In genomic region chr14:65433157-65433556, GRCh38 we compare ENCODE assay signal across 18 cellular contexts. TPM values are rescaled to one million over a fixed set of nuclear protein-coding genes. Genes with fewer than 3 reads are reported as not detected.
A peak's percentile ranks its signal among the peaks of the same experiment; 100 is the strongest.
DNase-seq lines count a peak whose midpoint lies in the region; ATAC-seq lines count a peak whose summit lies in the region.
"Had no signal": no experiment of that assay in that cellular context is flagged by ENCODE, and none has a peak within 500 bp of the region (broad histone marks: within the 10 kb centered on the region; RNA-seq: fewer than 3 reads in every experiment).

No MANE protein-coding gene starts in this region.

- ATAC-seq in activated CD4-positive, alpha-beta T cell treated with anti-CD3 and anti-CD28 coated beads for 36 hours = peak; percentile 74
- peak; percentile 42 for ATAC-seq in HG02610 (IDR thresholded peaks at IDR 0.05; ENCODE audit: unreplicated experiment)
- ATAC-seq in left colon = no peak
- ATAC-seq in naive thymus-derived CD4-positive, alpha-beta T cell = no peak
- ATAC-seq: esophagus mucosa had no signal

- CTCF ChIA-PET in activated CD4-positive, alpha-beta T cell treated with anti-CD3 and anti-CD28 coated beads for 36 hours (lab: Charles Lee) = interaction anchor here (0.6 to 1.3 kb wide), 3 partner anchors 18 to 214 kb away, joined by 3 to 6 read pairs (median 3); no protein-coding TSS in a partner anchor
- CTCF ChIA-PET in activated CD4-positive, alpha-beta T cell treated with anti-CD3 and anti-CD28 coated beads, Interleukin-2, amount 10 ng/mL, durations not matched to agents 7 days and 5 days (lab: Charles Lee) = interaction anchor here (0.8 to 0.9 kb wide), 2 partner anchors 19 to 44 kb away, joined by 3 read pairs; no protein-coding TSS in a partner anchor
- CTCF ChIA-PET in naive thymus-derived CD4-positive, alpha-beta T cell (lab: Charles Lee) = interaction anchor here (0.6 kb wide), 1 partner anchor 1123 kb away, joined by 3 read pairs; no protein-coding TSS in a partner anchor

- H2BK12ac ChIP-seq in trophoblast cell (ENCODE audit: low read length) = peak overlapping the region; percentile 54

- peaks cover 9% of the 10 kb centered on the region for H3K79me2 ChIP-seq in trophoblast cell (ENCODE audit: control insufficient read depth, insufficient read depth, low read length, poor library complexity)

- H3K27ac ChIP-seq in trophoblast cell (ENCODE audit: low read depth, low read length) = peak overlapping the region; percentile 100
- no peak overlapping the region for H3K27ac ChIP-seq in naive thymus-derived CD4-positive, alpha-beta T cell (ENCODE audit: low read depth, low read length)
- H3K27ac ChIP-seq: coronary artery, prostate gland, suprapubic skin had no signal

- intact Hi-C loops in activated CD4-positive, alpha-beta T cell treated with anti-CD3 and anti-CD28 coated beads for 36 hours (cut with DNase I, micrococcal nuclease) = no loop called here
- intact Hi-C loops in head of caudate nucleus (cut with DNase I) = no loop called here
- intact Hi-C loops in left colon (cut with DNase I, micrococcal nuclease) = no loop called here
- intact Hi-C loops in naive thymus-derived CD4-positive, alpha-beta T cell (cut with micrococcal nuclease) = no loop called here

- H2BK5ac ChIP-seq in trophoblast cell (ENCODE audit: low read depth, low read length, poor library complexity) = peak overlapping the region; percentile 53

- WGBS in trophoblast cell (ENCODE audit: extremely low coverage, insufficient coverage, insufficient read length) = no CpG with 5 or more reads among the region's 2 CpGs

- H3K9ac ChIP-seq in adipocyte (ENCODE audit: low read length) (no peak overlapping the region), trophoblast cell (ENCODE audit: low read length) (no peak overlapping the region)

- H3K36me3 Mint-ChIP-seq in activated CD4-positive, alpha-beta T cell treated with anti-CD3 and anti-CD28 coated beads for 36 hours (ENCODE audit: low read depth) = peaks cover 18% of the 10 kb centered on the region
- H3K36me3 Mint-ChIP-seq in activated CD4-positive, alpha-beta T cell treated with anti-CD3 and anti-CD28 coated beads, Interleukin-2, amount 10 ng/mL, durations not matched to agents 7 days and 5 days (ENCODE audit: low read depth) = peaks cover 52% of the 10 kb centered on the region
- peaks cover 6 to 44% (median 36%) of the 10 kb centered on the region in 5 donors for H3K36me3 Mint-ChIP-seq in naive thymus-derived CD4-positive, alpha-beta T cell

- no peak overlapping the region for H2AFZ ChIP-seq in trophoblast cell (ENCODE audit: insufficient read depth, low read length, poor library complexity)

- H3K79me1 ChIP-seq in trophoblast cell (ENCODE audit: low read length) = peaks cover 31% of the 10 kb centered on the region

- H3K36me3 ChIP-seq in adipocyte (ENCODE audit: control insufficient read depth, insufficient read depth, low read length, severe bottlenecking) = no peaks in the 10 kb centered on the region
- peaks cover 0 to 5% of the 10 kb centered on the region in 2 experiments for H3K36me3 ChIP-seq in trophoblast cell (ENCODE audit: control insufficient read depth in 1 of 2, insufficient read depth in 2 of 2, low read length in 2 of 2)
- peaks cover 0 to 9% (median under 1%) of the 10 kb centered on the region in 3 experiments for H3K36me3 ChIP-seq in naive thymus-derived CD4-positive, alpha-beta T cell (ENCODE audit: control insufficient read depth in 2 of 3, insufficient read depth in 3 of 3, low read length in 3 of 3)
- H3K36me3 ChIP-seq: prostate gland had no signal

- H3K9me3 Mint-ChIP-seq in activated CD4-positive, alpha-beta T cell treated with anti-CD3 and anti-CD28 coated beads for 36 hours (ENCODE audit: low read depth) = peaks cover 5% of the 10 kb centered on the region
- peaks cover 8% of the 10 kb centered on the region for H3K9me3 Mint-ChIP-seq in activated CD4-positive, alpha-beta T cell treated with anti-CD3 and anti-CD28 coated beads, Interleukin-2, amount 10 ng/mL, durations not matched to agents 7 days and 5 days
- H3K9me3 Mint-ChIP-seq in naive thymus-derived CD4-positive, alpha-beta T cell = peaks cover 0 to 18% (median 2%) of the 10 kb centered on the region in 11 donors
- H3K9me3 Mint-ChIP-seq: CD8-positive, alpha-beta memory T cell had no signal

- DNase-seq in activated CD4-positive, alpha-beta T cell treated with anti-CD3 and anti-CD28 coated beads for 36 hours = no peak
- DNase-seq in activated CD4-positive, alpha-beta T cell treated with anti-CD3 and anti-CD28 coated beads, Interleukin-2, amount 10 ng/mL, durations not matched to agents 7 days and 5 days = no peak
- DNase-seq in adipocyte (ENCODE audit: low read depth) = no peak
- DNase-seq in trophoblast cell = peak in 1 of 2 donors; percentile 15
- no peak for DNase-seq in head of caudate nucleus
- DNase-seq in left colon = no peak
- no peak for DNase-seq in naive thymus-derived CD4-positive, alpha-beta T cell
- DNase-seq: aorta; CD8-positive, alpha-beta memory T cell; hippocampal formation; NCI-H2107; NCI-H774; RPMI8226 had no signal

- H4K8ac ChIP-seq in trophoblast cell (ENCODE audit: low read depth, low read length) = peak overlapping the region; percentile 36

- H3K9me3 ChIP-seq in adipocyte (ENCODE audit: control insufficient read depth, low read length) (no peaks in the 10 kb centered on the region), trophoblast cell (ENCODE audit: insufficient read depth, low read depth, low read length) (no peaks in the 10 kb centered on the region)
- no peaks in the 10 kb centered on the region for H3K9me3 ChIP-seq in naive thymus-derived CD4-positive, alpha-beta T cell (ENCODE audit: control insufficient read depth in 2 of 3, low read length in 3 of 3)
- H3K9me3 ChIP-seq: prostate gland, suprapubic skin had no signal

- H3K4me2 ChIP-seq in trophoblast cell (ENCODE audit: low read length) = no peak overlapping the region

- no peak overlapping the region for H3K4me3 Mint-ChIP-seq in activated CD4-positive, alpha-beta T cell treated with anti-CD3 and anti-CD28 coated beads for 36 hours
- no peak overlapping the region for H3K4me3 Mint-ChIP-seq in activated CD4-positive, alpha-beta T cell treated with anti-CD3 and anti-CD28 coated beads, Interleukin-2, amount 10 ng/mL, durations not matched to agents 7 days and 5 days
- H3K4me3 Mint-ChIP-seq in naive thymus-derived CD4-positive, alpha-beta T cell = peak overlapping the region in 4 of 10 donors; percentile 11 to 53 (median 24)

- H4K12ac ChIP-seq in trophoblast cell (ENCODE audit: low read depth, low read length) = no peak overlapping the region

- H3K14ac ChIP-seq in trophoblast cell (ENCODE audit: low read length) = peak overlapping the region; percentile 89

- no peaks in the 10 kb centered on the region for H3K27me3 Mint-ChIP-seq in activated CD4-positive, alpha-beta T cell treated with anti-CD3 and anti-CD28 coated beads for 36 hours
- no peaks in the 10 kb centered on the region for H3K27me3 Mint-ChIP-seq in activated CD4-positive, alpha-beta T cell treated with anti-CD3 and anti-CD28 coated beads, Interleukin-2, amount 10 ng/mL, durations not matched to agents 7 days and 5 days
- H3K27me3 Mint-ChIP-seq in naive thymus-derived CD4-positive, alpha-beta T cell = no peaks in the 10 kb centered on the region
- H3K27me3 Mint-ChIP-seq: CD8-positive, alpha-beta memory T cell had no signal

- no peak overlapping the region for H3K27ac Mint-ChIP-seq in activated CD4-positive, alpha-beta T cell treated with anti-CD3 and anti-CD28 coated beads for 36 hours
- no peak overlapping the region for H3K27ac Mint-ChIP-seq in activated CD4-positive, alpha-beta T cell treated with anti-CD3 and anti-CD28 coated beads, Interleukin-2, amount 10 ng/mL, durations not matched to agents 7 days and 5 days
- H3K27ac Mint-ChIP-seq in naive thymus-derived CD4-positive, alpha-beta T cell = peak overlapping the region in 2 of 9 donors; percentile 13 to 76

- POLR2A ChIA-PET in activated CD4-positive, alpha-beta T cell treated with anti-CD3 and anti-CD28 coated beads for 36 hours (lab: Charles Lee) = no interaction called here
- POLR2A ChIA-PET in activated CD4-positive, alpha-beta T cell treated with anti-CD3 and anti-CD28 coated beads, Interleukin-2, amount 10 ng/mL, durations not matched to agents 7 days and 5 days (lab: Charles Lee) = interaction anchor here (0.6 kb wide), 1 partner anchor 414 kb away, joined by 3 read pairs; no protein-coding TSS in a partner anchor
- POLR2A ChIA-PET in naive thymus-derived CD4-positive, alpha-beta T cell (lab: Charles Lee) = no interaction called here

- no peak overlapping the region for H2AK5ac ChIP-seq in trophoblast cell (ENCODE audit: low read length)

- H3K27me3 ChIP-seq in adipocyte (replicated peaks; ENCODE audit: control insufficient read depth, insufficient read depth, low read length) = no peaks in the 10 kb centered on the region
- H3K27me3 ChIP-seq in trophoblast cell (ENCODE audit: insufficient read depth, low read length) = no peaks in the 10 kb centered on the region
- H3K27me3 ChIP-seq in naive thymus-derived CD4-positive, alpha-beta T cell (ENCODE audit: control insufficient read depth in 2 of 2, insufficient read depth in 2 of 2, low read length in 2 of 2) = no peaks in the 10 kb centered on the region
- H3K27me3 ChIP-seq: suprapubic skin had no signal

- H3K4ac ChIP-seq in trophoblast cell (ENCODE audit: low read depth, low read length) = peak overlapping the region; percentile 19

- no peak overlapping the region for H3K18ac ChIP-seq in trophoblast cell (ENCODE audit: low read length)

- H2BK120ac ChIP-seq in trophoblast cell (ENCODE audit: insufficient read depth, low read length, poor library complexity) = peak overlapping the region; percentile 76

- H3K23ac ChIP-seq in trophoblast cell (ENCODE audit: low read length) = no peak overlapping the region

- peaks cover 53% of the 10 kb centered on the region for H3K4me1 Mint-ChIP-seq in activated CD4-positive, alpha-beta T cell treated with anti-CD3 and anti-CD28 coated beads for 36 hours
- peaks cover 54% of the 10 kb centered on the region for H3K4me1 Mint-ChIP-seq in activated CD4-positive, alpha-beta T cell treated with anti-CD3 and anti-CD28 coated beads, Interleukin-2, amount 10 ng/mL, durations not matched to agents 7 days and 5 days
- peaks cover 24 to 75% (median 60%) of the 10 kb centered on the region in 7 donors for H3K4me1 Mint-ChIP-seq in naive thymus-derived CD4-positive, alpha-beta T cell

- peaks cover 38% of the 10 kb centered on the region for H3K4me1 ChIP-seq in adipocyte (ENCODE audit: control insufficient read depth, insufficient read depth, low read length)
- H3K4me1 ChIP-seq in trophoblast cell (ENCODE audit: control insufficient read depth in 1 of 2, insufficient read depth in 2 of 2, low read length in 2 of 2) = peaks cover 8 to 18% of the 10 kb centered on the region in 2 experiments
- H3K4me1 ChIP-seq in naive thymus-derived CD4-positive, alpha-beta T cell (ENCODE audit: control insufficient read depth in 2 of 2, insufficient read depth in 2 of 2, low read length in 2 of 2) = peaks cover 8% of the 10 kb centered on the region in 2 donors
- H3K4me1 ChIP-seq: prostate gland, suprapubic skin had no signal

- peak overlapping the region; percentile 62 for H3K4me3 ChIP-seq in adipocyte (ENCODE audit: low read length)
- H3K4me3 ChIP-seq in trophoblast cell (ENCODE audit: low read depth, low read length) = no peak overlapping the region
- H3K4me3 ChIP-seq in naive thymus-derived CD4-positive, alpha-beta T cell (ENCODE audit: low read length) = no peak overlapping the region
- H3K4me3 ChIP-seq: prostate gland, suprapubic skin had no signal

- H4K91ac ChIP-seq in trophoblast cell (ENCODE audit: low read depth, low read length) = peak overlapping the region; percentile 96

RNA-seq across cellular contexts. Expression of gene FUT8, which starts 20.6 kb away (rescaled TPM):
- total RNA-seq in activated CD4-positive, alpha-beta T cell treated with anti-CD3 and anti-CD28 coated beads for 36 hours = 10 to 100 TPM; 44.2 to 50.0 TPM
- 10 to 100 TPM; 70.9 to 79.2 TPM for total RNA-seq in activated CD4-positive, alpha-beta T cell treated with anti-CD3 and anti-CD28 coated beads, Interleukin-2, amount 10 ng/mL, durations not matched to agents 7 days and 5 days
- polyA plus RNA-seq in trophoblast cell (2013) = 87.3 and 91.6 TPM in 2 replicates
- total RNA-seq in left colon = 10 to 100 TPM; 22.3 to 27.8 TPM
- total RNA-seq in naive thymus-derived CD4-positive, alpha-beta T cell = 100 to 1,000 TPM in 1 of 5 experiments, 10 to 100 TPM in 4; 38.4 to 107 (median 43.4) TPM
- polyA plus RNA-seq in naive thymus-derived CD4-positive, alpha-beta T cell = 10 to 100 TPM; 11.1 to 11.2 TPM

Comparison
In these comparisons a context has a peak if more than half of its experiments do, and no peak if none do; other contexts are left out.
1. ATAC-seq: peak in activated CD4-positive, alpha-beta T cell treated with anti-CD3 and anti-CD28 coated beads for 36 hours (single experiment) and HG02610 (single experiment); none in left colon (single experiment) and naive thymus-derived CD4-positive, alpha-beta T cell (single experiment).